ENCODE assay signal across 28 cellular contexts in genomic region chr5:133149333-133149732, GRCh38.
A peak's percentile ranks its signal among the peaks of the same experiment; 100 is the strongest.
DNase-seq lines count a peak whose midpoint lies in the region; ATAC-seq and TF ChIP-seq lines count a peak whose summit lies in the region.
"Had no signal": no experiment of that assay in that cellular context is flagged by ENCODE, and none has a peak within 500 bp of the region (broad histone marks: within the 10 kb centered on the region; RNA-seq: fewer than 3 reads in every experiment).

No MANE protein-coding gene starts in this region.

- intact Hi-C loops in sciatic nerve (cut with DNase I): no loop called here

- H4K20me1 ChIP-seq in BLaER1: no peaks in the 10 kb centered on the region

- H3K9ac ChIP-seq in BLaER1: no peak overlapping the region

- H3K27me3 ChIP-seq in BLaER1: no peaks in the 10 kb centered on the region
- H3K27me3 ChIP-seq: esophagus squamous epithelium, sigmoid colon, thyroid gland had no signal

- peaks cover 9% of the 10 kb centered on the region for H3K9me3 Mint-ChIP-seq in glutamatergic neuron (ENCODE audit: unreplicated experiment)
- peaks cover 3% of the 10 kb centered on the region for H3K9me3 Mint-ChIP-seq in stimulated activated memory B cell treated with anti-CD40 and anti-IgM and Interleukin-4, amounts not matched to agents 10 μg/mL and 1 μg/mL and 100 μg/mL, for 72 hours
- H3K9me3 Mint-ChIP-seq: activated naive CD4-positive, alpha-beta T cell treated with anti-CD3 and anti-CD28 coated beads, Interleukin-2, amount 50 U/mL, for 72 hours; activated T-helper 2 cell treated with anti-CD3 and anti-CD28 coated beads, Interferon-gamma antibody, Interleukin-2, Interleukin-4, amounts not matched to agents 10 μg/mL and 5 μg/mL and 100 μg/mL, durations not matched to agents 14 hours and 24 hours and 36 hours; natural killer cell treated with Interleukin-12 subunit alpha and Interleukin-12 subunit beta and Interleukin-15 and Interleukin-18, amount 100 ng/mL, for 72 hours had no signal

- H3K9me3 ChIP-seq in BLaER1: peaks cover 5% of the 10 kb centered on the region
- H3K9me3 ChIP-seq: esophagus squamous epithelium, left ventricle myocardium inferior, sigmoid colon, thyroid gland had no signal

- H3K4me1 Mint-ChIP-seq in glutamatergic neuron (ENCODE audit: low read depth, unreplicated experiment): peaks cover 33% of the 10 kb centered on the region
- no peaks in the 10 kb centered on the region for H3K4me1 Mint-ChIP-seq in stimulated activated memory B cell treated with anti-CD40 and anti-IgM and Interleukin-4, amounts not matched to agents 10 μg/mL and 1 μg/mL and 100 μg/mL, for 72 hours

- H3K36me3 ChIP-seq in BLaER1: no peaks in the 10 kb centered on the region
- H3K36me3 ChIP-seq: esophagus squamous epithelium, left ventricle myocardium inferior, sigmoid colon, thyroid gland had no signal

- H3K36me3 Mint-ChIP-seq in glutamatergic neuron (ENCODE audit: unreplicated experiment): peaks cover 4% of the 10 kb centered on the region
- peaks cover 2% of the 10 kb centered on the region for H3K36me3 Mint-ChIP-seq in stimulated activated memory B cell treated with anti-CD40 and anti-IgM and Interleukin-4, amounts not matched to agents 10 μg/mL and 1 μg/mL and 100 μg/mL, for 72 hours
- H3K36me3 Mint-ChIP-seq: activated naive CD4-positive, alpha-beta T cell treated with anti-CD3 and anti-CD28 coated beads, Interleukin-2, amount 50 U/mL, for 72 hours; CD14-positive monocyte; mesothelial cell of epicardium; natural killer cell treated with Interleukin-12 subunit alpha and Interleukin-12 subunit beta and Interleukin-15 and Interleukin-18, amount 100 ng/mL, for 72 hours had no signal

- TF ChIP-seq CTCF in glutamatergic neuron (IDR thresholded peaks at IDR 0.05; ENCODE audit: partially characterized antibody, unreplicated experiment): no peak

- H3K4me2 ChIP-seq in BLaER1: no peak overlapping the region

- peak overlapping the region; percentile 74 for H3K27ac Mint-ChIP-seq in glutamatergic neuron (ENCODE audit: unreplicated experiment)
- H3K27ac Mint-ChIP-seq in stimulated activated memory B cell treated with anti-CD40 and anti-IgM and Interleukin-4, amounts not matched to agents 10 μg/mL and 1 μg/mL and 100 μg/mL, for 72 hours: no peak overlapping the region
- H3K27ac Mint-ChIP-seq: activated T-helper 2 cell treated with anti-CD3 and anti-CD28 coated beads, Interferon-gamma antibody, Interleukin-2, Interleukin-4, amounts not matched to agents 10 μg/mL and 5 μg/mL and 100 μg/mL, durations not matched to agents 14 hours and 24 hours and 36 hours; CD14-positive monocyte; mesothelial cell of epicardium; natural killer cell treated with Interleukin-12 subunit alpha and Interleukin-12 subunit beta and Interleukin-15 and Interleukin-18, amount 100 ng/mL, for 72 hours; stimulated activated naive CD8-positive, alpha-beta T cell treated with anti-CD3 and anti-CD28 coated beads, Interleukin-15, amount 100 ng/mL, for 72 hours had no signal

- peak; percentile 37 for DNase-seq in COR-L47 (lab: John Stamatoyannopoulos, UW)
- DNase-seq in NCI-H510A treated with DMSO at 0.1 percent for 48 hours (lab: John Stamatoyannopoulos, UW): peak; percentile 35
- DNase-seq in glutamatergic neuron: peak; percentile 30
- no peak for DNase-seq in sciatic nerve (ENCODE audit: low spot score)
- DNase-seq in NCI-H446 (lab: John Stamatoyannopoulos, UW): no peak
- DNase-seq: activated CD8-positive, alpha-beta memory T cell treated with anti-CD3 and anti-CD28 coated beads, Interleukin-2, amount 50 U/mL, for 48 hours; anterior cingulate cortex; DMS153; endodermal cell; esophagus squamous epithelium; GDM1; hypothalamus; left ventricle myocardium inferior; NCI-H1105 treated with DMSO at 0.1 percent for 48 hours; posterior cingulate gyrus; sigmoid colon; stimulated activated naive CD8-positive, alpha-beta T cell treated with anti-CD3 and anti-CD28 coated beads, Interleukin-15, amount 100 ng/mL, for 72 hours; thyroid gland had no signal

- H3K27ac ChIP-seq in BLaER1: 0 out of 2 replicates have a peak overlapping the region, but pooled peaks have one; percentile 3
- H3K27ac ChIP-seq: esophagus squamous epithelium, left ventricle myocardium inferior, sigmoid colon, SK-N-MC, thyroid gland, VCaP had no signal

- peak overlapping the region; percentile 50 for H3K4me3 Mint-ChIP-seq in glutamatergic neuron (ENCODE audit: unreplicated experiment)
- H3K4me3 Mint-ChIP-seq in stimulated activated memory B cell treated with anti-CD40 and anti-IgM and Interleukin-4, amounts not matched to agents 10 μg/mL and 1 μg/mL and 100 μg/mL, for 72 hours: no peak overlapping the region
- H3K4me3 Mint-ChIP-seq: CD14-positive monocyte; endodermal cell; mesothelial cell of epicardium; natural killer cell treated with Interleukin-12 subunit alpha and Interleukin-12 subunit beta and Interleukin-15 and Interleukin-18, amount 100 ng/mL, for 72 hours; stimulated activated naive CD8-positive, alpha-beta T cell treated with anti-CD3 and anti-CD28 coated beads, Interleukin-15, amount 100 ng/mL, for 72 hours had no signal

- peaks cover 32% of the 10 kb centered on the region for H3K4me1 ChIP-seq in BLaER1
- H3K4me1 ChIP-seq: esophagus squamous epithelium, left ventricle myocardium inferior, sigmoid colon, thyroid gland had no signal

- no peak overlapping the region for H3K4me3 ChIP-seq in BLaER1
- H3K4me3 ChIP-seq: esophagus squamous epithelium, K562, left ventricle myocardium inferior, sigmoid colon, SK-N-MC, thyroid gland had no signal

- no peak for ATAC-seq in stimulated activated memory B cell treated with anti-CD40 and anti-IgM and Interleukin-4, amounts not matched to agents 10 μg/mL and 1 μg/mL and 100 μg/mL, for 72 hours
- ATAC-seq in sciatic nerve: no peak
- ATAC-seq: activated naive CD4-positive, alpha-beta T cell treated with anti-CD3 and anti-CD28 coated beads, Interleukin-2, amount 50 U/mL, for 72 hours; K562; natural killer cell treated with Interleukin-12 subunit alpha and Interleukin-12 subunit beta and Interleukin-15 and Interleukin-18, amount 100 ng/mL, for 72 hours; stimulated activated naive CD8-positive, alpha-beta T cell treated with anti-CD3 and anti-CD28 coated beads, Interleukin-15, amount 100 ng/mL, for 72 hours had no signal

- peaks cover 6% of the 10 kb centered on the region for H3K27me3 Mint-ChIP-seq in glutamatergic neuron (ENCODE audit: unreplicated experiment)
- peaks cover 5% of the 10 kb centered on the region for H3K27me3 Mint-ChIP-seq in stimulated activated memory B cell treated with anti-CD40 and anti-IgM and Interleukin-4, amounts not matched to agents 10 μg/mL and 1 μg/mL and 100 μg/mL, for 72 hours
- H3K27me3 Mint-ChIP-seq: stimulated activated naive CD8-positive, alpha-beta T cell treated with anti-CD3 and anti-CD28 coated beads, Interleukin-15, amount 100 ng/mL, for 72 hours had no signal

Comparison
In these comparisons a context has a peak if more than half of its experiments do, and no peak if none do; other contexts are left out.
1. DNase-seq: peak in COR-L47 (single experiment), NCI-H510A treated with DMSO at 0.1 percent for 48 hours (single experiment) and glutamatergic neuron (single experiment); none in sciatic nerve (single experiment) and NCI-H446 (0 of 2).